23 cellular contexts compared by ENCODE assay signal in genomic region chr6:42436825-42437224, GRCh38. TPM values are rescaled to one million over a fixed set of nuclear protein-coding genes. Genes with fewer than 3 reads are reported as not detected.
DNase-seq lines count a peak whose midpoint lies in the region; ATAC-seq, FAIRE-seq and TF ChIP-seq lines count a peak whose summit lies in the region.
"Had no signal": no experiment of that assay in that cellular context is flagged by ENCODE, and none has a peak within 500 bp of the region (broad histone marks: within the 10 kb centered on the region; RNA-seq: fewer than 3 reads in every experiment).

No MANE protein-coding gene starts in this region.

- no peak overlapping the region for H3K9ac ChIP-seq in astrocyte (ENCODE audit: low read length)

- H3K79me2 ChIP-seq in astrocyte (ENCODE audit: insufficient read depth, low read length), result peaks cover 52% of the 10 kb centered on the region

- peaks cover 19% of the 10 kb centered on the region for H4K20me1 ChIP-seq in astrocyte (ENCODE audit: insufficient read depth, low read length)

- H2AFZ ChIP-seq in astrocyte (ENCODE audit: low read depth, low read length), result no peak overlapping the region
- H2AFZ ChIP-seq: GM23338, PC-9 had no signal

- H3K27ac ChIP-seq in astrocyte (ENCODE audit: low read depth, low read length), result no peak overlapping the region
- H3K27ac ChIP-seq: C4-2B, PC-9, SK-N-MC had no signal

- H3K4me1 ChIP-seq in astrocyte (ENCODE audit: insufficient read depth, low read length), result peaks cover 16% of the 10 kb centered on the region

- peaks cover 7% of the 10 kb centered on the region for H3K9me3 ChIP-seq in astrocyte (ENCODE audit: insufficient read depth, low read depth, low read length)

- H3K27me3 Mint-ChIP-seq in astrocyte (ENCODE audit: low read depth, unreplicated experiment), result no peaks in the 10 kb centered on the region

- H3K4me1 Mint-ChIP-seq in astrocyte (ENCODE audit: low read depth, unreplicated experiment), result peaks cover 31% of the 10 kb centered on the region

- no peak overlapping the region for H3K4me2 ChIP-seq in astrocyte (ENCODE audit: low read length)
- H3K4me2 ChIP-seq: GM23338, PC-9 had no signal

- H3K36me3 Mint-ChIP-seq in astrocyte (ENCODE audit: low read depth, unreplicated experiment), result peaks cover 13% of the 10 kb centered on the region

- H3K27me3 ChIP-seq in astrocyte (ENCODE audit: insufficient read depth, low read length), result no peaks in the 10 kb centered on the region

- H3K36me3 ChIP-seq in astrocyte (ENCODE audit: insufficient read depth, low read length), result no peaks in the 10 kb centered on the region

- peak; percentile 27 for DNase-seq in AG08395 (ENCODE audit: low spot score)
- DNase-seq in EL, result peak; percentile 49
- peak; percentile 31 for DNase-seq in astrocyte (ENCODE audit: low read depth)
- peak; percentile 4 for DNase-seq in kidney tubule cell (ENCODE audit: low spot score)
- DNase-seq in ecto neural progenitor cell (ENCODE audit: low spot score), result no peak
- no peak for DNase-seq in stimulated activated CD8-positive, alpha-beta memory T cell treated with anti-CD3 and anti-CD28 coated beads, Interleukin-4, amount 100 ng/mL, for 48 hours
- no peak for DNase-seq in dedifferentiated amniotic fluid mesenchymal stem cell (ENCODE audit: extremely low spot score)
- DNase-seq: DMS79, Kasumi-1, NCI-H1417 treated with DMSO at 0.1 percent for 48 hours, NCI-H187, NCI-H226, NCI-H510A treated with DMSO at 0.1 percent for 48 hours, NCI-H748 treated with DMSO at 0.1 percent for 48 hours, PC-9, RPMI8226, SHP77 treated with DMSO at 0.1 percent for 48 hours had no signal

- no peak overlapping the region for H3K4me3 ChIP-seq in astrocyte (ENCODE audit: insufficient read depth, low read depth, low read length)
- H3K4me3 ChIP-seq: GM12878, GM23338, PC-9, SK-N-MC had no signal

- no peak for ATAC-seq in GM21423 (IDR thresholded peaks at IDR 0.05; ENCODE audit: unreplicated experiment)
- ATAC-seq: GM12878, GM23338, HCT116 had no signal

- H3K27ac Mint-ChIP-seq in astrocyte (ENCODE audit: unreplicated experiment), result no peak overlapping the region
- H3K27ac Mint-ChIP-seq: GM23338 had no signal

- no peak for FAIRE-seq in astrocyte (lab: Jason Lieb, UNC)
- FAIRE-seq: GM12878 had no signal

- TF ChIP-seq CTCF in astrocyte (IDR thresholded peaks at IDR 0.05; ENCODE audit: insufficient read depth, low read depth, low read length), result no peak

- no peak overlapping the region for H3K4me3 Mint-ChIP-seq in astrocyte (ENCODE audit: unreplicated experiment)
- H3K4me3 Mint-ChIP-seq: GM23338 had no signal

- H3K9me3 Mint-ChIP-seq in astrocyte (ENCODE audit: unreplicated experiment), result peaks cover 9% of the 10 kb centered on the region

RNA-seq across cellular contexts. Expression of gene TRERF1, which starts 14.9 kb away (rescaled TPM):
- 7.7 and 8.6 TPM in 2 replicates for total RNA-seq in astrocyte

Comparison
In these comparisons a context has a peak if more than half of its experiments do, and no peak if none do; other contexts are left out.
1. DNase-seq: peak in AG08395 (single experiment), EL (single experiment), astrocyte (single experiment) and kidney tubule cell (single experiment); none in ecto neural progenitor cell (single experiment), stimulated activated CD8-positive, alpha-beta memory T cell treated with anti-CD3 and anti-CD28 coated beads, Interleukin-4, amount 100 ng/mL, for 48 hours (single experiment) and dedifferentiated amniotic fluid mesenchymal stem cell (single experiment).